Comparison of ENCODE assay signal across 21 cellular contexts in genomic region chr1:7287013-7287412, GRCh38.
"Had no signal": no experiment of that assay in that cellular context is flagged by ENCODE, and none has a peak within 500 bp of the region (broad histone marks: within the 10 kb centered on the region; RNA-seq: fewer than 3 reads in every experiment).

No MANE protein-coding gene starts in this region.

- H3K4me3 ChIP-seq: adrenal gland, breast epithelium, colonic mucosa, gastroesophageal sphincter, upper lobe of right lung had no signal

- H3K9me3 ChIP-seq: adrenal gland, breast epithelium, colonic mucosa, gastroesophageal sphincter, upper lobe of right lung had no signal

- H3K27ac ChIP-seq: adrenal gland, breast epithelium, colonic mucosa, gastroesophageal sphincter, upper lobe of right lung had no signal

- H3K36me3 Mint-ChIP-seq: activated naive CD8-positive, alpha-beta T cell; mesothelial cell of epicardium; naive thymus-derived CD8-positive, alpha-beta T cell had no signal

- H3K27me3 ChIP-seq: adrenal gland, breast epithelium, colonic mucosa, gastroesophageal sphincter, upper lobe of right lung had no signal

- H3K9me3 Mint-ChIP-seq: activated T-helper 2 cell treated with anti-CD3 and anti-CD28 coated beads, Interferon-gamma antibody, Interleukin-2, Interleukin-4, amounts not matched to agents 10 μg/mL and 5 μg/mL and 100 μg/mL, durations not matched to agents 14 hours and 24 hours and 36 hours had no signal

- H3K36me3 ChIP-seq: adrenal gland, breast epithelium, colonic mucosa, gastroesophageal sphincter, upper lobe of right lung had no signal

- H3K4me1 Mint-ChIP-seq: central memory CD8-positive, alpha-beta T cell; mesothelial cell of epicardium had no signal

- H3K27ac Mint-ChIP-seq: activated naive CD8-positive, alpha-beta T cell; activated T-helper 2 cell treated with anti-CD3 and anti-CD28 coated beads, Interferon-gamma antibody, Interleukin-2, Interleukin-4, amounts not matched to agents 10 μg/mL and 5 μg/mL and 100 μg/mL, durations not matched to agents 14 hours and 24 hours and 36 hours; mesothelial cell of epicardium; progenitor cell of endocrine pancreas had no signal

- H3K4me3 Mint-ChIP-seq: activated naive CD8-positive, alpha-beta T cell; activated T-cell treated with anti-CD3 and anti-CD28 coated beads, Interleukin-2, amount 50 U/mL, for 4 hours; central memory CD8-positive, alpha-beta T cell; mesothelial cell of epicardium; naive thymus-derived CD8-positive, alpha-beta T cell had no signal

- H3K4me1 ChIP-seq: adrenal gland, breast epithelium, colonic mucosa, upper lobe of right lung had no signal

- DNase-seq: activated CD4-positive, alpha-beta T cell treated with anti-CD3 and anti-CD28 coated beads for 1 hour; activated CD8-positive, alpha-beta memory T cell treated with anti-CD3 and anti-CD28 coated beads for 24 hours; activated CD8-positive, alpha-beta memory T cell treated with anti-CD3 and anti-CD28 coated beads, Interleukin-2, amount 50 U/mL, for 48 hours; activated naive CD4-positive, alpha-beta T cell; activated T-cell treated with anti-CD3 and anti-CD28 coated beads, Interleukin-2, amount 50 U/mL, for 4 hours; colonic mucosa; hypothalamus; left ventricle myocardium superior; naive thymus-derived CD8-positive, alpha-beta T cell; retina; stimulated activated CD4-positive, alpha-beta T cell treated with anti-CD3 and anti-CD28 coated beads, Interleukin-4, amount 100 ng/mL, for 4 hours; stimulated activated naive CD8-positive, alpha-beta T cell treated with anti-CD3 and anti-CD28 coated beads, Interleukin-15, Interleukin-2, amounts not matched to agents 100 U/mL and 50 U/mL, for 24 hours; upper lobe of right lung had no signal
